In the genomic region with DNA sequence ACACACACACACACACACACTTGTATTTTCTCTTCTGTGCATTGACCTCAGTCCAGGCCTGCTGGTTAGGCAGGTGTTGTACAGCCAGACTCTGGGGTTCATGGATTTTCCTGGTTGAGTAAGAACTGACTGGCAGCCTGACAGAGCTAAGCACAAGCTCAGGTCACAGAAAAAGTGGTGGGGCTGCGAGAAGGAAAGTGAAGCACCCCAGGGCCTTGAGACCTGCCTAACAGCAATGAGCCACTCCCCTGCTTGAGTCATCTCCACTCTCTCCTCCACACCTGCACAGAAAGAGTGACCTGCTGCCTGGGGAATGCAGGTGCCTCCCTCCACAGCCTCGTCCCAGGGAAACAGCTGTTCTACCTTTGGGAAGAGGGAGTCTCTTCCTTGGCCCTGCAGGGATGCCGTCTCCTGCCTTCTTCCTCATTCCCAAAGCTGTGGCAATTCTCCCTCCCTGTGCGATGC, we compare ENCODE assay signal across 25 cellular contexts.
A peak's percentile ranks its signal among the peaks of the same experiment; 100 is the strongest.
DNase-seq lines count a peak whose midpoint lies in the region; ATAC-seq and TF ChIP-seq lines count a peak whose summit lies in the region.
"Had no signal": no experiment of that assay in that cellular context is flagged by ENCODE, and none has a peak within 500 bp of the region (broad histone marks: within the 10 kb centered on the region; RNA-seq: fewer than 3 reads in every experiment).

No MANE protein-coding gene starts in this region.

- H3K4ac ChIP-seq in mesendoderm (ENCODE audit: low read depth, low read length): no peak overlapping the region

- peaks cover 0 to 11% (median 3%) of the 10 kb centered on the region in 4 donors for H3K4me1 ChIP-seq in Peyer's patch
- peaks cover 0 to 33% of the 10 kb centered on the region in 2 donors for H3K4me1 ChIP-seq in esophagus (ENCODE audit: control insufficient read depth in 2 of 2, insufficient read depth in 2 of 2, low read length in 1 of 2)
- peaks cover 5% of the 10 kb centered on the region for H3K4me1 ChIP-seq in mesendoderm (ENCODE audit: control insufficient read depth, low read depth, low read length)

- H3K27ac ChIP-seq in Peyer's patch (peak overlapping the region in 1 of 4 donors; percentile 63), esophagus (ENCODE audit: low read depth in 2 of 2, low read length in 1 of 2) (peak overlapping the region; percentile 86 to 94), mesendoderm (ENCODE audit: low read depth, low read length) (no peak overlapping the region)
- H3K27ac ChIP-seq: SJSA1, thyroid gland, WERI-Rb-1 had no signal

- H2BK15ac ChIP-seq in mesendoderm (replicated peaks; ENCODE audit: low read depth): no peak overlapping the region

- H4K8ac ChIP-seq in mesendoderm (ENCODE audit: low read depth, low read length): no peak overlapping the region

- no peaks in the 10 kb centered on the region for H3K79me1 ChIP-seq in mesendoderm (ENCODE audit: low read length)

- H3K23ac ChIP-seq in mesendoderm (ENCODE audit: low read length): no peak overlapping the region

- H3K79me2 ChIP-seq in mesendoderm (ENCODE audit: control insufficient read depth, insufficient read depth, low read length): no peaks in the 10 kb centered on the region

- no peak overlapping the region for H3K27ac Mint-ChIP-seq in nephron progenitor cell
- H3K27ac Mint-ChIP-seq: activated T-cell treated with anti-CD3 and anti-CD28 coated beads, Interleukin-2, amount 50 U/mL, for 24 hours; HFFc6; stimulated activated effector memory CD8-positive, alpha-beta T cell treated with anti-CD3 and anti-CD28 coated beads, Interleukin-12 subunit alpha, Interleukin-12 subunit beta, amount 100 ng/mL, for 72 hours had no signal

- no peaks in the 10 kb centered on the region for H3K9me3 ChIP-seq in Peyer's patch
- no peaks in the 10 kb centered on the region for H3K9me3 ChIP-seq in esophagus (ENCODE audit: control insufficient read depth in 2 of 2, insufficient read depth in 1 of 2, low read depth in 1 of 2, low read length in 1 of 2)
- H3K9me3 ChIP-seq: SJSA1, thyroid gland had no signal

- H3K9me3 Mint-ChIP-seq in nephron progenitor cell: no peaks in the 10 kb centered on the region
- H3K9me3 Mint-ChIP-seq: activated T-cell treated with anti-CD3 and anti-CD28 coated beads, Interleukin-2, amount 50 U/mL, for 24 hours; HFFc6; stimulated activated effector memory CD8-positive, alpha-beta T cell treated with anti-CD3 and anti-CD28 coated beads, Interleukin-12 subunit alpha, Interleukin-12 subunit beta, amount 100 ng/mL, for 72 hours had no signal

- H3K18ac ChIP-seq in mesendoderm (ENCODE audit: low read length): no peak overlapping the region

- no peak overlapping the region for H3K4me3 Mint-ChIP-seq in nephron progenitor cell
- H3K4me3 Mint-ChIP-seq: activated T-cell treated with anti-CD3 and anti-CD28 coated beads, Interleukin-2, amount 50 U/mL, for 24 hours; HFFc6; stimulated activated effector memory CD8-positive, alpha-beta T cell treated with anti-CD3 and anti-CD28 coated beads, Interleukin-12 subunit alpha, Interleukin-12 subunit beta, amount 100 ng/mL, for 72 hours had no signal

- H3K9ac ChIP-seq in mesendoderm (ENCODE audit: low read length): no peak overlapping the region

- WGBS in esophagus, 2 donors: 54 to 58% methylated on average over 4 of the region's 4 CpGs
- WGBS in mesendoderm (ENCODE audit: extremely low coverage, insufficient coverage, low lambda C conversion rate): no CpG with 5 or more reads among the region's 4 CpGs

- H3K27me3 ChIP-seq in Peyer's patch (no peaks in the 10 kb centered on the region), esophagus (ENCODE audit: control insufficient read depth in 1 of 2, insufficient read depth in 2 of 2, low read length in 2 of 2) (no peaks in the 10 kb centered on the region), mesendoderm (ENCODE audit: insufficient read depth, low read length, poor library complexity) (no peaks in the 10 kb centered on the region)
- H3K27me3 ChIP-seq: thyroid gland had no signal

- H3K4me1 Mint-ChIP-seq in nephron progenitor cell: peaks cover 47% of the 10 kb centered on the region

- H2BK120ac ChIP-seq in mesendoderm (ENCODE audit: low read depth, low read length): no peak overlapping the region

- H3K27me3 Mint-ChIP-seq in nephron progenitor cell (ENCODE audit: low read depth, poor library complexity): peaks cover 10% of the 10 kb centered on the region

- no peak overlapping the region for H4K5ac ChIP-seq in mesendoderm (ENCODE audit: low read length)

- DNase-seq in Peyer's patch (peak in 2 of 3 donors; percentile 60 to 84), mesendoderm (peak; percentile 67), ureter (ENCODE audit: low spot score) (peak; percentile 54), nephron progenitor cell (no peak), T-helper 1 cell (no peak)
- DNase-seq: activated CD4-positive, alpha-beta T cell treated with anti-CD3 and anti-CD28 coated beads, Interleukin-2, amount 50 U/mL, for 48 hours; activated naive CD4-positive, alpha-beta T cell treated with anti-CD3 and anti-CD28 coated beads, Interleukin-2, amount 50 U/mL, for 16 hours; activated T-cell treated with anti-CD3 and anti-CD28 coated beads, Interleukin-2, amount 50 U/mL, for 24 hours; aorta; DMS79 treated with DMSO at 0.1 percent for 48 hours; HFFc6; hypothalamus; Karpas-422; kidney; midbrain; NCI-H1092 treated with DMSO at 0.1 percent for 48 hours; NCI-H2107; NCI-H526; right cardiac atrium; thyroid gland; WERI-Rb-1 had no signal

- no peak overlapping the region for H2BK5ac ChIP-seq in mesendoderm (ENCODE audit: low read length)

- H3K56ac ChIP-seq in mesendoderm (ENCODE audit: low read length): no peak overlapping the region

- H3K4me2 ChIP-seq in mesendoderm (ENCODE audit: low read length): no peak overlapping the region

- TF ChIP-seq POLR2A in Peyer's patch (IDR thresholded peaks at IDR 0.05): peak in 1 of 2 donors; percentile 18

- TF ChIP-seq CTCF in Peyer's patch (IDR thresholded peaks at IDR 0.05) (peak in 1 of 6 experiments; percentile 25), nephron progenitor cell (IDR thresholded peaks at IDR 0.05) (no peak)

- no peak overlapping the region for H2AK5ac ChIP-seq in mesendoderm (ENCODE audit: low read length)

- H3K36me3 ChIP-seq in Peyer's patch (no peaks in the 10 kb centered on the region), esophagus (ENCODE audit: control insufficient read depth in 2 of 2, insufficient read depth in 2 of 2, low read length in 1 of 2) (no peaks in the 10 kb centered on the region), mesendoderm (ENCODE audit: control insufficient read depth, insufficient read depth, low read length) (no peaks in the 10 kb centered on the region)
- H3K36me3 ChIP-seq: SJSA1, thyroid gland, WERI-Rb-1 had no signal

- H3K4me3 ChIP-seq in Peyer's patch (no peak overlapping the region), esophagus (ENCODE audit: low read depth in 1 of 2, low read length in 2 of 2) (no peak overlapping the region), mesendoderm (ENCODE audit: low read length) (no peak overlapping the region)
- H3K4me3 ChIP-seq: SJSA1, thyroid gland had no signal

- ATAC-seq in GM19452 (IDR thresholded peaks at IDR 0.05; ENCODE audit: unreplicated experiment): no peak
- ATAC-seq: right cardiac atrium; stimulated activated effector memory CD8-positive, alpha-beta T cell treated with anti-CD3 and anti-CD28 coated beads, Interleukin-12 subunit alpha, Interleukin-12 subunit beta, amount 100 ng/mL, for 72 hours had no signal

- no peaks in the 10 kb centered on the region for H3K36me3 Mint-ChIP-seq in nephron progenitor cell (ENCODE audit: low read depth)
- H3K36me3 Mint-ChIP-seq: stimulated activated effector memory CD8-positive, alpha-beta T cell treated with anti-CD3 and anti-CD28 coated beads, Interleukin-12 subunit alpha, Interleukin-12 subunit beta, amount 100 ng/mL, for 72 hours had no signal

Comparison
In these comparisons a context has a peak if more than half of its experiments do, and no peak if none do; other contexts are left out.
1. DNase-seq: peak in Peyer's patch (2 of 3), mesendoderm (single experiment) and ureter (single experiment); none in nephron progenitor cell (single experiment) and T-helper 1 cell (0 of 5).